In the genomic region with DNA sequence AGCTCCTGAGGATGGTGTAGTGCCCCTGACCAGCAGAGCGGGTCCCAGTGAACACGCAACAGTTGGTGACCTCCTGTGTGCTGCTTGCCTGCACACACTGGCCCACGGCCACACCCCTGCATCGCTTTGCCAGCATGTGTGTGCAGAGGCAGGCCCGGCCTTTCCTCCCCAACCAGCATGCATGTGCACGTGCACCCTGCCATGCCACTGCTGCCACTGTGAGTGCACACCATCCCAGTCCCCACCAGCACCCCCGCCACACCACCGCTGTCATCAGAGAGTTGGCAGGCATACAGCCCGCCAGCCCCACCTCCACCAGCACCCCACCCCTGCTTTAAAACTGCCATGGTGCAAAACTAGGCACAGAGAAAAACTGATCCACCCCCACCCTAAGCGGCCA, we compare ENCODE assay signal across 33 cellular contexts.
"Had no signal": no experiment of that assay in that cellular context is flagged by ENCODE, and none has a peak within 500 bp of the region (broad histone marks: within the 10 kb centered on the region; RNA-seq: fewer than 3 reads in every experiment).

No MANE protein-coding gene starts in this region.

- H3K36me3 ChIP-seq: adrenal gland, colonic mucosa, esophagus squamous epithelium, gastroesophageal sphincter, WERI-Rb-1 had no signal

- H3K4me3 Mint-ChIP-seq: activated B cell treated with CpG ODN at 0.5 μM for 24 hours; activated CD8-positive, alpha-beta T cell treated with anti-CD3 and anti-CD28 coated beads for 36 hours; activated naive CD4-positive, alpha-beta T cell treated with anti-CD3 and anti-CD28 coated beads, Interleukin-2, amount 50 U/mL, for 24 hours; activated naive CD8-positive, alpha-beta T cell treated with anti-CD3 and anti-CD28 coated beads for 36 hours; activated naive CD8-positive, alpha-beta T cell treated with anti-CD3 and anti-CD28 coated beads, Interleukin-2, amount 50 U/mL, for 24 hours; activated T-cell treated with anti-CD3 and anti-CD28 coated beads, Interleukin-2, amount 50 U/mL, for 4 hours; activated T-helper 17 cell treated with anti-CD3 and anti-CD28 coated beads, Interleukin-2, amount 50 U/mL, for 72 hours; T-helper 17 cell; T-helper 2 cell treated with Interferon-gamma antibody and Interleukin-4, amounts not matched to agents 5 μg/mL and 100 μg/mL, for 36 hours had no signal

- H3K9me3 ChIP-seq: adrenal gland, body of pancreas, colonic mucosa, esophagus squamous epithelium had no signal

- H3K27ac ChIP-seq: adrenal gland, body of pancreas, colonic mucosa, epithelial cell of prostate, esophagus squamous epithelium, gastroesophageal sphincter, WERI-Rb-1 had no signal

- ATAC-seq: activated CD4-positive, CD25-positive, alpha-beta regulatory T cell treated with anti-CD3 and anti-CD28 coated beads, Interleukin-2, amount 50 U/mL, for 24 hours; activated CD8-positive, alpha-beta T cell treated with anti-CD3 and anti-CD28 coated beads for 36 hours; activated naive CD8-positive, alpha-beta T cell treated with anti-CD3 and anti-CD28 coated beads, Interleukin-2, amount 50 U/mL, for 24 hours; activated T-cell treated with anti-CD3 and anti-CD28 coated beads, Interleukin-2, amount 50 U/mL, for 4 hours; activated T-helper 17 cell treated with anti-CD3 and anti-CD28 coated beads, Interleukin-2, amount 50 U/mL, for 72 hours; body of pancreas; gastroesophageal sphincter; T-helper 17 cell had no signal

- H3K27ac Mint-ChIP-seq: activated B cell treated with CpG ODN at 0.5 μM for 24 hours; activated CD8-positive, alpha-beta T cell treated with anti-CD3 and anti-CD28 coated beads for 36 hours; activated naive CD4-positive, alpha-beta T cell treated with anti-CD3 and anti-CD28 coated beads, Interleukin-2, amount 50 U/mL, for 24 hours; activated naive CD8-positive, alpha-beta T cell treated with anti-CD3 and anti-CD28 coated beads for 36 hours; activated naive CD8-positive, alpha-beta T cell treated with anti-CD3 and anti-CD28 coated beads, Interleukin-2, amount 50 U/mL, for 24 hours; activated T-helper 17 cell treated with anti-CD3 and anti-CD28 coated beads, Interleukin-2, amount 50 U/mL, for 72 hours; T-helper 17 cell; T-helper 2 cell treated with Interferon-gamma antibody and Interleukin-4, amounts not matched to agents 5 μg/mL and 100 μg/mL, for 36 hours had no signal

- FAIRE-seq: endometrium, endothelial cell of umbilical vein had no signal

- H3K4me3 ChIP-seq: adrenal gland, body of pancreas, colonic mucosa, esophagus squamous epithelium, gastroesophageal sphincter had no signal

- H3K36me3 Mint-ChIP-seq: activated naive CD4-positive, alpha-beta T cell treated with anti-CD3 and anti-CD28 coated beads, Interleukin-2, amount 50 U/mL, for 24 hours had no signal

- H3K27me3 ChIP-seq: adrenal gland, body of pancreas, colonic mucosa, esophagus squamous epithelium, gastroesophageal sphincter had no signal

- DNase-seq: activated B cell treated with CpG ODN at 0.5 μM for 24 hours; activated CD4-positive, alpha-beta T cell treated with anti-CD3 and anti-CD28 coated beads for 48 hours; activated CD4-positive, alpha-beta T cell treated with anti-CD3 and anti-CD28 coated beads, Interleukin-2, amount 50 U/mL, for 1 hour; activated CD4-positive, alpha-beta T cell treated with anti-CD3 and anti-CD28 coated beads, Interleukin-2, amount 50 U/mL, for 48 hours; activated CD8-positive, alpha-beta memory T cell treated with anti-CD3 and anti-CD28 coated beads for 24 hours; activated CD8-positive, alpha-beta T cell treated with anti-CD3 and anti-CD28 coated beads for 36 hours; activated effector memory CD4-positive, alpha-beta T cell treated with Interleukin-2 at 50 U/mL for 16 hours; activated gamma-delta T cell treated with Interleukin-2 at 50 U/mL for 16 hours; activated naive CD4-positive, alpha-beta T cell treated with Interleukin-2 at 50 U/mL for 16 hours; activated naive CD8-positive, alpha-beta T cell treated with anti-CD3 and anti-CD28 coated beads for 36 hours; activated naive CD8-positive, alpha-beta T cell treated with anti-CD3 and anti-CD28 coated beads, Interleukin-2, amount 50 U/mL, for 24 hours; activated T-cell treated with anti-CD3 and anti-CD28 coated beads, Interleukin-2, amount 50 U/mL, for 4 hours; adrenal gland; amygdala; aorta; body of pancreas; caudate nucleus; colonic mucosa; effector CD8-positive, alpha-beta T cell; esophagus squamous epithelium; foreskin melanocyte; T-helper 1 cell; T-helper 17 cell; T1000; WERI-Rb-1 had no signal

- H3K4me1 ChIP-seq: adrenal gland, body of pancreas, colonic mucosa, esophagus squamous epithelium, gastroesophageal sphincter had no signal

- H3K4me1 Mint-ChIP-seq: activated B cell treated with CpG ODN at 0.5 μM for 24 hours; activated naive CD4-positive, alpha-beta T cell treated with anti-CD3 and anti-CD28 coated beads, Interleukin-2, amount 50 U/mL, for 24 hours; activated naive CD8-positive, alpha-beta T cell treated with anti-CD3 and anti-CD28 coated beads for 36 hours; activated naive CD8-positive, alpha-beta T cell treated with anti-CD3 and anti-CD28 coated beads, Interleukin-2, amount 50 U/mL, for 24 hours; activated T-helper 17 cell treated with anti-CD3 and anti-CD28 coated beads, Interleukin-2, amount 50 U/mL, for 72 hours; T-helper 17 cell had no signal
